1 cellular context compared by ENCODE assay signal in genomic region chr7:51222916-51223315, GRCh38.
TF ChIP-seq lines count a peak whose summit lies in the region.

No MANE protein-coding gene starts in this region.

TF ChIP-seq in H1, 55 proteins besides CTCF, POLR2A, EP300 and RAD21 (continued from another document):
- TF ChIP-seq RFX5 (IDR thresholded peaks at IDR 0.05; ENCODE audit: borderline replicate concordance, low read depth, low read length) (no peak), TAF1 (IDR thresholded peaks at IDR 0.05; ENCODE audit: low read depth, low read length) (no peak), EZH2 (IDR thresholded peaks at IDR 0.05; ENCODE audit: low read depth, low read length, severe bottlenecking) (no peak), TAF7 (optimal IDR thresholded peaks at IDR 0.05; ENCODE audit: borderline replicate concordance, low read depth, low read length) (no peak), ZNF274 (IDR thresholded peaks at IDR 0.05; ENCODE audit: borderline replicate concordance, extremely low read depth, low read length) (no peak), TEAD4 (IDR thresholded peaks at IDR 0.05; ENCODE audit: low read depth, low read length) (no peak), RXRA (IDR thresholded peaks at IDR 0.05; ENCODE audit: insufficient read depth, low read depth, low read length) (no peak)
